Comparison of ENCODE assay signal across 11 cellular contexts in genomic region chr2:85988210-85988913, GRCh38.
A peak's percentile ranks its signal among the peaks of the same experiment; 100 is the strongest.
DNase-seq lines count a peak whose midpoint lies in the region; ATAC-seq and TF ChIP-seq lines count a peak whose summit lies in the region.
"Had no signal": no experiment of that assay in that cellular context is flagged by ENCODE, and none has a peak within 500 bp of the region (broad histone marks: within the 10 kb centered on the region; RNA-seq: fewer than 3 reads in every experiment).

No MANE protein-coding gene starts in this region.

- no peaks in the 10 kb centered on the region for H3K27me3 ChIP-seq in right atrium auricular region

- H3K4me1 ChIP-seq in right atrium auricular region: peaks cover 0 to 11% of the 10 kb centered on the region in 2 donors

- peak; percentile 82 for DNase-seq in GM03348 (ENCODE audit: low spot score)
- peak; percentile 80 for DNase-seq in amniotic epithelial cell (ENCODE audit: low read depth)
- DNase-seq in right atrium auricular region (ENCODE audit: low spot score): peak; percentile 58
- no peak for DNase-seq in sciatic nerve (ENCODE audit: low spot score)
- no peak for DNase-seq in nucleus accumbens (lab: John Stamatoyannopoulos, UW)
- no peak for DNase-seq in UCSD-AML1 (lab: John Stamatoyannopoulos, UW; ENCODE audit: unreplicated experiment)
- DNase-seq: amniotic stem cell; CD4-positive, CD25-positive, alpha-beta regulatory T cell; hippocampal formation had no signal

- peak overlapping the region in 1 of 2 donors; percentile 67 for H3K27ac ChIP-seq in right atrium auricular region

- no peaks in the 10 kb centered on the region for H3K9me3 ChIP-seq in right atrium auricular region

- TF ChIP-seq CTCF in right atrium auricular region (IDR thresholded peaks at IDR 0.05): no peak

- intact Hi-C loops in sciatic nerve (cut with DNase I): no loop called here

- H3K36me3 ChIP-seq in right atrium auricular region: no peaks in the 10 kb centered on the region

- ATAC-seq in sciatic nerve: peak; percentile 88
- ATAC-seq in GM21515 (IDR thresholded peaks at IDR 0.05; ENCODE audit: unreplicated experiment): no peak
- ATAC-seq in HG03442 (IDR thresholded peaks at IDR 0.05; ENCODE audit: unreplicated experiment): no peak

- H3K4me3 ChIP-seq in right atrium auricular region: no peak overlapping the region

Comparison
In these comparisons a context has a peak if more than half of its experiments do, and no peak if none do; other contexts are left out.
1. DNase-seq: peak in GM03348 (single experiment), amniotic epithelial cell (single experiment) and right atrium auricular region (single experiment); none in sciatic nerve (single experiment), nucleus accumbens (0 of 56) and UCSD-AML1 (single experiment).